8 cellular contexts compared by ENCODE assay signal in genomic region chr11:83051760-83052671, GRCh38. TPM values are rescaled to one million over a fixed set of nuclear protein-coding genes. Genes with fewer than 3 reads are reported as not detected.
DNase-seq lines count a peak whose midpoint lies in the region; ATAC-seq, FAIRE-seq and TF ChIP-seq lines count a peak whose summit lies in the region.

No MANE protein-coding gene starts in this region.

- H3K4me2 ChIP-seq in HepG2 (ENCODE audit: low read depth, low read length): no peak overlapping the region

- H3K27me3 ChIP-seq in liver (ENCODE audit: control insufficient read depth in 4 of 4, insufficient read depth in 4 of 4, low read length in 3 of 4) (no peaks in the 10 kb centered on the region), HepG2 (ENCODE audit: control insufficient read depth in 1 of 2, insufficient read depth in 2 of 2, low read length in 2 of 2) (no peaks in the 10 kb centered on the region), bronchial epithelial cell (ENCODE audit: control insufficient read depth, insufficient read depth, low read length) (no peaks in the 10 kb centered on the region)

- H3K27ac ChIP-seq in liver (ENCODE audit: low read depth in 1 of 2, low read length in 2 of 2): peak overlapping the region; percentile 31 to 48
- no peak overlapping the region for H3K27ac ChIP-seq in HepG2 (ENCODE audit: extremely low read length, insufficient read depth, low read length)
- peak overlapping the region; percentile 59 for H3K27ac ChIP-seq in mesodermal cell (ENCODE audit: low read depth, low read length, severe bottlenecking)

- H3K36me3 ChIP-seq in liver (ENCODE audit: control insufficient read depth in 4 of 4, insufficient read depth in 3 of 4, low read depth in 1 of 4, low read length in 3 of 4): no peaks in the 10 kb centered on the region
- H3K36me3 ChIP-seq in HepG2 (replicated peaks in 1 of 2; ENCODE audit: control insufficient read depth in 1 of 2, insufficient read depth in 2 of 2, low read length in 2 of 2): no peaks in the 10 kb centered on the region
- no peaks in the 10 kb centered on the region for H3K36me3 ChIP-seq in bronchial epithelial cell (ENCODE audit: control insufficient read depth, insufficient read depth, low read length)
- no peaks in the 10 kb centered on the region for H3K36me3 ChIP-seq in mesodermal cell (ENCODE audit: control insufficient read depth, insufficient read depth, low read length)

- CTCF ChIA-PET in HepG2 (lab: Yijun Ruan, JAX; ENCODE audit: low intra/inter-chr PET ratio, low total read pairs): no interaction called here

- no peak overlapping the region for H2AFZ ChIP-seq in HepG2 (ENCODE audit: low read length)

- no TSS peak for BruUV-seq in HepG2 (replicated peaks; lab: Mats Ljungman, UMichigan)

- TF ChIP-seq EP300 in HepG2 (IDR thresholded peaks at IDR 0.05; ENCODE audit: low read depth in 2 of 2, low read length in 2 of 2): no peak
- TF ChIP-seq EP300 in HepG2 (CRISPR knock-in tag; IDR thresholded peaks at IDR 0.05; ENCODE audit: borderline replicate concordance): no peak

- TF ChIP-seq CTCF in liver (IDR thresholded peaks at IDR 0.05; ENCODE audit: low read depth, low read length, missing input control): no peak
- no peak for TF ChIP-seq CTCF in HepG2 (CRISPR knock-in tag; IDR thresholded peaks at IDR 0.05)
- no peak for TF ChIP-seq CTCF in bronchial epithelial cell (IDR thresholded peaks at IDR 0.05; ENCODE audit: insufficient read depth, low read length, severe bottlenecking)

- POLR2A ChIA-PET in HepG2 (lab: Yijun Ruan, JAX): no interaction called here

- peaks cover 7% of the 10 kb centered on the region for H3K79me2 ChIP-seq in HepG2 (ENCODE audit: insufficient read depth, low read length)

- WGBS in liver: 79% methylated on average over 6 of the region's 6 CpGs
- WGBS in HepG2 (ENCODE audit: low lambda C conversion rate): 90% methylated on average over 6 of the region's 6 CpGs
- WGBS in mesodermal cell (ENCODE audit: insufficient coverage in 2 of 2), 2 experiments: 100% methylated on average over 2 to 5 of the region's 6 CpGs

- H3K9ac ChIP-seq in liver (ENCODE audit: low read depth in 1 of 2, low read length in 2 of 2) (no peak overlapping the region), HepG2 (ENCODE audit: insufficient read depth, low read depth, low read length) (no peak overlapping the region)

- in situ Hi-C loops in HepG2 (cut with HindIII; ENCODE audit: extremely low pct_ligation_motif_present, low pct_unique_long_range_greater_than_20kb): no loop called here

- H3K4me3 ChIP-seq in liver (ENCODE audit: low read depth in 1 of 3, low read length in 3 of 3) (no peak overlapping the region), HepG2 (replicated peaks in 1 of 3; ENCODE audit: insufficient read depth in 1 of 3, low read depth in 2 of 3, low read length in 3 of 3) (no peak overlapping the region), bronchial epithelial cell (ENCODE audit: low read depth, low read length) (no peak overlapping the region), mesodermal cell (ENCODE audit: extremely low read depth, insufficient read depth, low read length, poor library complexity, severe bottlenecking) (no peak overlapping the region)

- TF ChIP-seq POLR2A in HepG2 (IDR thresholded peaks at IDR 0.05; ENCODE audit: insufficient read depth in 1 of 2, low read depth in 2 of 2, low read length in 2 of 2): no peak

- H3K4me1 ChIP-seq in liver (ENCODE audit: control insufficient read depth in 4 of 4, insufficient read depth in 4 of 4, low read length in 3 of 4) (peaks cover 0 to 6% (median 0%) of the 10 kb centered on the region in 4 donors), HepG2 (ENCODE audit: insufficient read depth, low read length) (peaks cover 22% of the 10 kb centered on the region), mesodermal cell (ENCODE audit: control insufficient read depth, insufficient read depth, low read length, poor library complexity, severe bottlenecking) (peaks cover 23% of the 10 kb centered on the region)

- no peak for ATAC-seq in HepG2
- ATAC-seq in HG03039 (IDR thresholded peaks at IDR 0.05; ENCODE audit: unreplicated experiment): no peak

- H4K20me1 ChIP-seq in HepG2 (ENCODE audit: insufficient read depth, low read length): no peaks in the 10 kb centered on the region

- H3K9me3 ChIP-seq in liver (ENCODE audit: control insufficient read depth in 4 of 4, low read length in 3 of 4) (no peaks in the 10 kb centered on the region), HepG2 (ENCODE audit: low read length) (no peaks in the 10 kb centered on the region), mesodermal cell (ENCODE audit: control insufficient read depth, low read length) (no peaks in the 10 kb centered on the region)

- FAIRE-seq in HepG2 (lab: Jason Lieb, UNC) (no peak), bronchial epithelial cell (lab: Jason Lieb, UNC) (peak; percentile 50)

- TF ChIP-seq RAD21 in liver (IDR thresholded peaks at IDR 0.05): no peak
- no peak for TF ChIP-seq RAD21 in HepG2 (CRISPR knock-in tag; IDR thresholded peaks at IDR 0.05)

- no peak for DNase-seq in HepG2 (ENCODE audit: low spot score)
- DNase-seq in bronchial epithelial cell (ENCODE audit: low read depth): peak; percentile 98
- no peak for DNase-seq in stimulated activated CD4-positive, alpha-beta T cell treated with anti-CD3 and anti-CD28 coated beads, Interleukin-4, amount 100 ng/mL, for 1 hour
- DNase-seq in activated CD4-positive, alpha-beta T cell treated with anti-CD3 and anti-CD28 coated beads for 4 hours: no peak
- no peak for DNase-seq in HK-2 (ENCODE audit: unreplicated experiment)

- intact Hi-C loops in HepG2 (cut with micrococcal nuclease; ENCODE audit: unreplicated experiment): no loop called here

TF ChIP-seq in liver, 16 proteins besides CTCF, POLR2A, EP300 and RAD21 (continues in another document):
- TF ChIP-seq ATF3 (IDR thresholded peaks at IDR 0.05): peak; percentile 59
- peak in 1 of 2 donors; percentile 11 for TF ChIP-seq GABPA (IDR thresholded peaks at IDR 0.05 in 1 of 2, conservative IDR thresholded peaks at IDR 0.05 in 1 of 2)
- TF ChIP-seq SP1 (IDR thresholded peaks at IDR 0.05): no peak
- TF ChIP-seq JUND (IDR thresholded peaks at IDR 0.05): peak in 1 of 2 donors; percentile 48
- TF ChIP-seq EGR1 (IDR thresholded peaks at IDR 0.05; ENCODE audit: low read depth in 2 of 2): no peak
- peak; percentile 20 for TF ChIP-seq MAX (IDR thresholded peaks at IDR 0.05)
- no peak for TF ChIP-seq TAF1 (conservative IDR thresholded peaks at IDR 0.05)
- peak; percentile 23 for TF ChIP-seq YY1 (IDR thresholded peaks at IDR 0.05)
- TF ChIP-seq FOXA1 (IDR thresholded peaks at IDR 0.05): peak; percentile 54

TF ChIP-seq in HepG2, 621 proteins besides CTCF, POLR2A, EP300 and RAD21 (continues in another document):
- TF ChIP-seq AGO2 (optimal IDR thresholded peaks at IDR 0.05; ENCODE audit: low read depth, low read length) (no peak), ZNF607 (CRISPR knock-in tag; IDR thresholded peaks at IDR 0.05; ENCODE audit: borderline replicate concordance) (no peak), CREBL2 (CRISPR knock-in tag; IDR thresholded peaks at IDR 0.05; ENCODE audit: borderline replicate concordance) (no peak), ZNF770 (CRISPR knock-in tag; IDR thresholded peaks at IDR 0.05) (no peak)

RNA-seq across cellular contexts. Expression of gene RAB30, which starts 19.7 kb away (rescaled TPM):
- 1 to 10 TPM; 3.1 to 5.4 TPM for total RNA-seq in liver
- polyA plus RNA-seq in liver: 1 to 10 TPM; 2.4 to 3.3 TPM
- 5.0 and 8.8 TPM in 2 replicates for total RNA-seq in HepG2 (2016; rRNA removed; fragmentation: Illumina TruSeq; extraction: Trizol)
- total RNA-seq in HepG2 (2016; cell fraction: cytosol; rRNA removed; fragmentation: Illumina TruSeq; extraction: Trizol; ENCODE audit: low read depth): 0.61 and 1.5 TPM in 2 replicates
- total RNA-seq in HepG2 (2016; cell fraction: insoluble cytoplasmic fraction; rRNA removed; fragmentation: Illumina TruSeq; extraction: Trizol): 4.7 and 8.4 TPM in 2 replicates
- total RNA-seq in HepG2 (2016; cell fraction: membrane; rRNA removed; fragmentation: Illumina TruSeq; extraction: Trizol): 2.3 TPM in 2 replicates
- 3.8 and 6.3 TPM in 2 replicates for total RNA-seq in HepG2 (2016; cell fraction: nucleus; rRNA removed; fragmentation: Illumina TruSeq; extraction: Trizol)
- 3.7 and 4.2 TPM in 2 replicates for polyA plus RNA-seq in HepG2 (2011; rRNA removed)
- polyA plus RNA-seq in HepG2 (2011; cell fraction: cytosol; rRNA removed): 1.4 and 2.8 TPM in 2 replicates
- polyA plus RNA-seq in HepG2 (2011; cell fraction: nucleus; rRNA removed): 2.7 and 4.6 TPM in 2 replicates
- 8.2 and 8.5 TPM in 2 replicates for polyA plus RNA-seq in HepG2 (2012)
- polyA plus RNA-seq in HepG2 (2016; cell fraction: cytosol; fragmentation: Illumina TruSeq; extraction: Trizol; ENCODE audit: low read depth): 0.09 and 0.22 TPM in 2 replicates
- polyA plus RNA-seq in HepG2 (2016; cell fraction: insoluble cytoplasmic fraction; fragmentation: Illumina TruSeq; extraction: Trizol; ENCODE audit: low read depth): 5.3 and 6.2 TPM in 2 replicates
- polyA plus RNA-seq in HepG2 (2016; cell fraction: membrane; fragmentation: Illumina TruSeq; extraction: Trizol; ENCODE audit: low read depth): 0.58 and 0.83 TPM in 2 replicates
- polyA plus RNA-seq in HepG2 (2016; cell fraction: nucleus; fragmentation: Illumina TruSeq; extraction: Trizol; ENCODE audit: insufficient read depth, low read depth): 5.7 and 8.0 TPM in 2 replicates
- 4.4 and 23.5 TPM in 2 replicates for polyA minus RNA-seq in HepG2 (2011; rRNA and poly(A)+ RNA removed; ENCODE audit: low replicate concordance)
- polyA minus RNA-seq in HepG2 (2011; cell fraction: cytosol; rRNA and poly(A)+ RNA removed): 3.5 and 3.6 TPM in 2 replicates
- 18.4 and 19.1 TPM in 2 replicates for polyA minus RNA-seq in HepG2 (2011; cell fraction: nucleus; rRNA and poly(A)+ RNA removed)
- 3.2 and 3.7 TPM in 2 replicates for total RNA-seq in bronchial epithelial cell
- 11.5 TPM for polyA plus RNA-seq in mesodermal cell (2013, experiment 1 of 2)
- 7.6 TPM for polyA plus RNA-seq in mesodermal cell (2013, experiment 2 of 2)
